Comparison of ENCODE assay signal across 9 cellular contexts in genomic region chr1:153616144-153616884, GRCh38. TPM values are rescaled to one million over a fixed set of nuclear protein-coding genes. Genes with fewer than 3 reads are reported as not detected.
DNase-seq lines count a peak whose midpoint lies in the region; ATAC-seq and TF ChIP-seq lines count a peak whose summit lies in the region.
"Had no signal": no experiment of that assay in that cellular context is flagged by ENCODE, and none has a peak within 500 bp of the region (broad histone marks: within the 10 kb centered on the region; RNA-seq: fewer than 3 reads in every experiment).

Gene S100A14, minus strand, starts transcription at chr1:153616325. Its CDS starts 467 bp downstream, at chr1:153615858.

- H3K9me3 Mint-ChIP-seq in T-cell, result no peaks in the 10 kb centered on the region

- CTCF ChIA-PET in T-cell (lab: Charles Lee), result no interaction called here

- no peak within 1 kb of the TSS for H3K4me3 Mint-ChIP-seq in T-cell
- H3K4me3 Mint-ChIP-seq: activated CD8-positive, alpha-beta memory T cell treated with anti-CD3 and anti-CD28 coated beads, Interleukin-2, amount 10 ng/mL, durations not matched to agents 7 days and 5 days had no signal

- ATAC-seq in right cardiac atrium, result peak; percentile 38 to 47
- no peak for ATAC-seq in GM21381 (IDR thresholded peaks at IDR 0.05; ENCODE audit: unreplicated experiment)
- no peak for ATAC-seq in T-cell (replicated peaks in 1 of 4)
- ATAC-seq: activated CD8-positive, alpha-beta memory T cell treated with anti-CD3 and anti-CD28 coated beads, Interleukin-2, amount 10 ng/mL, durations not matched to agents 7 days and 5 days had no signal

- peak; percentile 47 for DNase-seq in GM13976 (ENCODE audit: low spot score)
- peak in 2 of 3 donors; percentile 93 to 94 for DNase-seq in Peyer's patch
- DNase-seq in right cardiac atrium, result peak; percentile 54 to 80 (median 79)
- DNase-seq in renal cortical epithelial cell (ENCODE audit: low read depth), result peak; percentile 45
- no peak for DNase-seq in SJCRH30
- DNase-seq in T-cell, result no peak
- no peak for DNase-seq in AG08396 (ENCODE audit: low spot score)
- DNase-seq: activated CD8-positive, alpha-beta memory T cell treated with anti-CD3 and anti-CD28 coated beads, Interleukin-2, amount 10 ng/mL, durations not matched to agents 7 days and 5 days had no signal

- H3K27me3 Mint-ChIP-seq in T-cell, result no peaks in the 10 kb centered on the region
- H3K27me3 Mint-ChIP-seq: activated CD8-positive, alpha-beta memory T cell treated with anti-CD3 and anti-CD28 coated beads, Interleukin-2, amount 10 ng/mL, durations not matched to agents 7 days and 5 days had no signal

- no peak within 1 kb of the TSS for H3K27ac Mint-ChIP-seq in T-cell
- H3K27ac Mint-ChIP-seq: activated CD8-positive, alpha-beta memory T cell treated with anti-CD3 and anti-CD28 coated beads, Interleukin-2, amount 10 ng/mL, durations not matched to agents 7 days and 5 days had no signal

- H3K4me1 Mint-ChIP-seq in T-cell, result peaks cover 5 to 7% (median 5%) of the 10 kb centered on the region in 3 donors
- H3K4me1 Mint-ChIP-seq: activated CD8-positive, alpha-beta memory T cell treated with anti-CD3 and anti-CD28 coated beads, Interleukin-2, amount 10 ng/mL, durations not matched to agents 7 days and 5 days had no signal

- H3K4me3 ChIP-seq in Peyer's patch, result peak within 1 kb of the TSS in 3 of 4 donors; percentile 11 to 62 (median 52)
- H3K4me3 ChIP-seq in right cardiac atrium (ENCODE audit: low read length), result no peak within 1 kb of the TSS
- H3K4me3 ChIP-seq in SJCRH30, result no peak within 1 kb of the TSS

- in situ Hi-C loops in GM13976 (cut with MboI; ENCODE audit: low sequenced_read_pairs, unreplicated experiment), result no loop called here

- 57% methylated on average over 10 of the region's 10 CpGs for WGBS in right cardiac atrium

- H3K9me3 ChIP-seq in Peyer's patch (no peaks in the 10 kb centered on the region), right cardiac atrium (ENCODE audit: control insufficient read depth, low read length) (no peaks in the 10 kb centered on the region), SJCRH30 (replicated peaks) (no peaks in the 10 kb centered on the region)

- no peaks in the 10 kb centered on the region for H3K27me3 ChIP-seq in Peyer's patch
- H3K27me3 ChIP-seq in right cardiac atrium (ENCODE audit: control insufficient read depth, insufficient read depth), result no peaks in the 10 kb centered on the region
- H3K27me3 ChIP-seq in SJCRH30, result no peaks in the 10 kb centered on the region

- POLR2A ChIA-PET in T-cell (lab: Charles Lee), result interaction anchor here in 1 of 2 donors (0.6 kb wide), 1 partner anchor 147 kb away, joined by 3 read pairs; no protein-coding TSS in a partner anchor

- H3K27ac ChIP-seq in Peyer's patch (peak within 1 kb of the TSS; percentile 17 to 100 (median 84)), right cardiac atrium (ENCODE audit: low read length) (peak within 1 kb of the TSS; percentile 55), SJCRH30 (no peak within 1 kb of the TSS)

- H3K36me3 Mint-ChIP-seq in T-cell, result no peaks in the 10 kb centered on the region
- H3K36me3 Mint-ChIP-seq: activated CD8-positive, alpha-beta memory T cell treated with anti-CD3 and anti-CD28 coated beads, Interleukin-2, amount 10 ng/mL, durations not matched to agents 7 days and 5 days had no signal

- H3K36me3 ChIP-seq in Peyer's patch, result peaks cover 0 to 12% (median 0%) of the 10 kb centered on the region in 3 donors
- H3K36me3 ChIP-seq in SJCRH30, result peaks cover 14% of the 10 kb centered on the region

- H3K4me1 ChIP-seq in Peyer's patch (peaks cover 0 to 30% (median 4%) of the 10 kb centered on the region in 4 donors), right cardiac atrium (ENCODE audit: control insufficient read depth, insufficient read depth, low read length) (peaks cover 11% of the 10 kb centered on the region), SJCRH30 (peaks cover 7% of the 10 kb centered on the region; the same call in 1 of the 2 replicates)

- TF ChIP-seq CTCF in GM13976 (IDR thresholded peaks at IDR 0.05; ENCODE audit: borderline replicate concordance, control extremely low read depth, extremely low read depth, insufficient read depth, missing control alignments), result no peak
- TF ChIP-seq CTCF in Peyer's patch (IDR thresholded peaks at IDR 0.05), result no peak

- peak; percentile 76 to 94 for TF ChIP-seq POLR2A in Peyer's patch (IDR thresholded peaks at IDR 0.05)

- intact Hi-C loops in right cardiac atrium (cut with DNase I), result no loop called here

RNA-seq across cellular contexts. Expression of gene S100A14, which starts in this region (rescaled TPM):
- total RNA-seq in Peyer's patch (100 to 1,000 TPM; 106 to 391 (median 293) TPM), right cardiac atrium (1 to 10 TPM; 2.5 to 5.6 (median 3.8) TPM), renal cortical epithelial cell (1.0 and 52.3 TPM in 2 replicates), T-cell (under 1 TPM in 3 of 5 donors, not detected in 2; 0.35 to 0.70 (median 0.43) TPM)
- 4.3 TPM for polyA plus RNA-seq in right cardiac atrium
- not detected in 2 replicates for total RNA-seq in SJCRH30 (2014; rRNA removed; shearing (Covaris generic))
- total RNA-seq: activated CD8-positive, alpha-beta memory T cell treated with anti-CD3 and anti-CD28 coated beads, Interleukin-2, amount 10 ng/mL, durations not matched to agents 7 days and 5 days had no signal

Comparison
In these comparisons a context has a peak if more than half of its experiments do, and no peak if none do; other contexts are left out.
1. DNase-seq: peak in GM13976 (single experiment), Peyer's patch (2 of 3), right cardiac atrium (3 of 3) and renal cortical epithelial cell (single experiment); none in SJCRH30 (0 of 2), T-cell (0 of 34) and AG08396 (single experiment).
2. H3K4me3 ChIP-seq: peak in Peyer's patch (3 of 4); none in right cardiac atrium (single experiment) and SJCRH30 (single experiment).
3. ATAC-seq: peak in right cardiac atrium (2 of 2); none in GM21381 (single experiment) and T-cell (0 of 4).